1 cellular context compared by ENCODE assay signal in the genomic region with DNA sequence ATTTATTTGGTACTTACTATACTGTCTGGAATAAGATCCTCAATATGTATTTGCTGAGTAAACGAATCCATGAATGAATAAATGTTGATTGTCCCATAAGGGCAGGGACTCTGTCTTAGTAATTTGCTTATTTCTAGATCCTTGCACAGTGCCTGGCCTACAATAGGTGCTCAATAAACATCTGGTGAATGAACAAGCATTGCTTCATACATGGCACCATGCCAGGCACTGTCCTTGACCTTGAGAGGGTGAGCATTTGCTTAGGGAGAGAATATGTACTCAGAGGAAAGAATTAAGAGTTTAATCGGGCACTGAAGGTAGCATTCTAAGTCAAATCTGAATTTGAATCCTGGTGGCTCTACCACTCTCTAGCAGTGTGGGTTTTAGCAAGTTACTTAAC.
A peak's percentile ranks its signal among the peaks of the same experiment; 100 is the strongest.
TF ChIP-seq lines count a peak whose summit lies in the region.

No MANE protein-coding gene starts in this region.

TF ChIP-seq in K562, 482 proteins besides CTCF, POLR2A, EP300 and RAD21:
- TF ChIP-seq ZNF609 (CRISPR knock-in tag; IDR thresholded peaks at IDR 0.05; ENCODE audit: borderline replicate concordance) (no peak), NFIC (IDR thresholded peaks at IDR 0.05) (peak; percentile 46), SLC30A9 (CRISPR knock-in tag; IDR thresholded peaks at IDR 0.05) (no peak), TRIM24 (IDR thresholded peaks at IDR 0.05) (no peak), RBM25 (IDR thresholded peaks at IDR 0.05; ENCODE audit: low read depth, low read length, severe bottlenecking) (no peak), CC2D1A (IDR thresholded peaks at IDR 0.05) (no peak), ZNF347 (CRISPR knock-in tag; IDR thresholded peaks at IDR 0.05; ENCODE audit: low read depth) (no peak)
- TF ChIP-seq, protein P1, sequence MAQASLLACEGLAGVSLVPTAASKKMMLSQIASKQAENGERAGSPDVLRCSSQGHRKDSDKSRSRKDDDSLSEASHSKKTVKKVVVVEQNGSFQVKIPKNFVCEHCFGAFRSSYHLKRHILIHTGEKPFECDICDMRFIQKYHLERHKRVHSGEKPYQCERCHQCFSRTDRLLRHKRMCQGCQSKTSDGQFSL (CRISPR knock-in tag; IDR thresholded peaks at IDR 0.05): no peak
- TF ChIP-seq, protein P1 (tag; IDR thresholded peaks at IDR 0.05): no peak
